Comparison of ENCODE assay signal across 8 cellular contexts in the genomic region with DNA sequence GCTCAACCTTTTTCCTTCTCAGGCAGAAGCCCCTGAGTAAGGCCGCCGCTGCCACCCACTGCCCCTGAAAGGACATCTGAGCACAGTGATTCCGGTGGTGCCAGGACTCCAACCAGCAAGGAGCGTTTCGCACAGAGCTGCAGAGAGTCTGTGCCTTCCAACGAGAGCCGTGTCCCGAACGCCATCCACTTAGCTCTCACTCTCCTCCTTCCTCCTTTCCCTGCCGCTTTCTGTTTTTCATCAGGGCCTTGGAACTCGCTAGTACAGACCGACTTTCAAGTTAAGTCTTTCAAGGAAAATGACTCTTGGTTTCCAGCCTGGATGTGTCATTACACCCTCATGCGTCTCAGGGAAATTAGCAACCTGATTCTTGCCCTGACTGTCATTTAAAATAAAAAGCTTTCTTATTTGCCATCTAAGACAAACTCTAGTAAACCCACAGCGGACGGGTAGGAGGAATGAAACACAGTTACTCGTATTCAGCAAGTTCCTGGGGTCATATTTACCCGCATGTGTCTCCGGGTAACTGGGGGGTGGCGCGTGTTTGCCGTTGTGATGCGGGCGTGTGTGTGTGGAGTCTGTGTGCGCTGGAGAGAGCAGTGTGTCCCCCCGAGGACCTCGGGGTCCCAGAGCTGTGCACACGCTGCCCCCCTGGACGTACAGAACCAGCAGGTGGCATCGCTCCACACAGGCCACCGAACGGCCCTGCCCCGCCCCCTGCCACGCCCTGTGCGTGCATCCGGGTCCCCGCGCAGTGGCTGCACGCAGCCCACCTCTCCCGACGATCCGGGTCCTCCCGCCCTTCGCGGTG. TPM values are rescaled to one million over a fixed set of nuclear protein-coding genes. Genes with fewer than 3 reads are reported as not detected.
DNase-seq lines count a peak whose midpoint lies in the region; ATAC-seq and TF ChIP-seq lines count a peak whose summit lies in the region.

No MANE protein-coding gene starts in this region.

- H3K4me3 ChIP-seq in AG04450 (ENCODE audit: low read depth, low read length) (peak overlapping the region; percentile 59), retinal pigment epithelial cell (ENCODE audit: low read length) (peak overlapping the region; percentile 56)

- peak; percentile 80 for ATAC-seq in GM19463 (IDR thresholded peaks at IDR 0.05; ENCODE audit: unreplicated experiment)

- no peak overlapping the region for H3K27ac Mint-ChIP-seq in glutamatergic neuron (ENCODE audit: unreplicated experiment)

- peaks cover 2% of the 10 kb centered on the region for H3K27me3 Mint-ChIP-seq in glutamatergic neuron (ENCODE audit: unreplicated experiment)

- no peaks in the 10 kb centered on the region for H3K4me1 Mint-ChIP-seq in glutamatergic neuron (ENCODE audit: low read depth, unreplicated experiment)

- TF ChIP-seq CTCF in AG04450 (IDR thresholded peaks at IDR 0.05; ENCODE audit: low read depth, low read length): no peak
- TF ChIP-seq CTCF in glutamatergic neuron (IDR thresholded peaks at IDR 0.05; ENCODE audit: partially characterized antibody, unreplicated experiment): no peak
- TF ChIP-seq CTCF in retinal pigment epithelial cell (conservative IDR thresholded peaks at IDR 0.05; ENCODE audit: low read depth, low read length): peak; percentile 47

- peak overlapping the region; percentile 21 for H3K27ac ChIP-seq in AG04450 (ENCODE audit: low read depth, low read length)

- H3K27me3 ChIP-seq in AG04450 (ENCODE audit: control insufficient read depth, insufficient read depth, low read length): no peaks in the 10 kb centered on the region

- CTCF ChIA-PET in AG04450 (lab: Charles Lee): interaction anchor here (0.6 to 1.0 kb wide), 2 partner anchors 18 to 177 kb away, joined by 3 to 5 read pairs; no protein-coding TSS in a partner anchor

- peaks cover 5% of the 10 kb centered on the region for H3K36me3 Mint-ChIP-seq in glutamatergic neuron (ENCODE audit: unreplicated experiment)

- POLR2A ChIA-PET in AG04450 (lab: Yijun Ruan, JAX): no interaction called here

- H3K9me3 Mint-ChIP-seq in glutamatergic neuron (ENCODE audit: unreplicated experiment): peaks cover 1% of the 10 kb centered on the region

- DNase-seq in AG04450 (ENCODE audit: low read depth, low spot score) (no peak), NOMO-1 treated with dmso at 0.1 percent for 144 hours (lab: John Stamatoyannopoulos, UW; ENCODE audit: unreplicated experiment) (peak; percentile 74), glutamatergic neuron (peak; percentile 67), retinal pigment epithelial cell (ENCODE audit: low read depth) (no peak), amniotic stem cell (lab: John Stamatoyannopoulos, UW) (no peak), cerebellar nuclear complex (lab: John Stamatoyannopoulos, UW) (no peak)
- peak; percentile 10 for DNase-seq in activated gamma-delta T cell treated with anti-CD3 and anti-CD28 coated beads, Interleukin-2, amount 50 U/mL, for 16 hours (ENCODE audit: low read depth)

- peak overlapping the region; percentile 52 for H3K4me3 Mint-ChIP-seq in glutamatergic neuron (ENCODE audit: unreplicated experiment)

- H3K9me3 ChIP-seq in AG04450 (ENCODE audit: control insufficient read depth, insufficient read depth, low read length): no peaks in the 10 kb centered on the region; the same call in 1 of the 2 replicates

RNA-seq across cellular contexts. Expression of a gene that starts 30.4 kb away (rescaled TPM):
- polyA plus RNA-seq in AG04450 (2011; rRNA removed): 19.5 and 20.6 TPM in 2 replicates
- 10.3 and 14.5 TPM in 2 replicates for polyA minus RNA-seq in AG04450 (2011; rRNA and poly(A)+ RNA removed)
- 2.8 TPM for total RNA-seq in glutamatergic neuron (ENCODE audit: unreplicated experiment)

Comparison
In these comparisons a context has a peak if more than half of its experiments do, and no peak if none do; other contexts are left out.
1. DNase-seq: peak in NOMO-1 treated with dmso at 0.1 percent for 144 hours (single experiment), activated gamma-delta T cell treated with anti-CD3 and anti-CD28 coated beads, Interleukin-2, amount 50 U/mL, for 16 hours (single experiment) and glutamatergic neuron (single experiment); none in AG04450 (single experiment), retinal pigment epithelial cell (single experiment), amniotic stem cell (single experiment) and cerebellar nuclear complex (0 of 2).